Comparison of ENCODE assay signal across 8 cellular contexts in the genomic region with DNA sequence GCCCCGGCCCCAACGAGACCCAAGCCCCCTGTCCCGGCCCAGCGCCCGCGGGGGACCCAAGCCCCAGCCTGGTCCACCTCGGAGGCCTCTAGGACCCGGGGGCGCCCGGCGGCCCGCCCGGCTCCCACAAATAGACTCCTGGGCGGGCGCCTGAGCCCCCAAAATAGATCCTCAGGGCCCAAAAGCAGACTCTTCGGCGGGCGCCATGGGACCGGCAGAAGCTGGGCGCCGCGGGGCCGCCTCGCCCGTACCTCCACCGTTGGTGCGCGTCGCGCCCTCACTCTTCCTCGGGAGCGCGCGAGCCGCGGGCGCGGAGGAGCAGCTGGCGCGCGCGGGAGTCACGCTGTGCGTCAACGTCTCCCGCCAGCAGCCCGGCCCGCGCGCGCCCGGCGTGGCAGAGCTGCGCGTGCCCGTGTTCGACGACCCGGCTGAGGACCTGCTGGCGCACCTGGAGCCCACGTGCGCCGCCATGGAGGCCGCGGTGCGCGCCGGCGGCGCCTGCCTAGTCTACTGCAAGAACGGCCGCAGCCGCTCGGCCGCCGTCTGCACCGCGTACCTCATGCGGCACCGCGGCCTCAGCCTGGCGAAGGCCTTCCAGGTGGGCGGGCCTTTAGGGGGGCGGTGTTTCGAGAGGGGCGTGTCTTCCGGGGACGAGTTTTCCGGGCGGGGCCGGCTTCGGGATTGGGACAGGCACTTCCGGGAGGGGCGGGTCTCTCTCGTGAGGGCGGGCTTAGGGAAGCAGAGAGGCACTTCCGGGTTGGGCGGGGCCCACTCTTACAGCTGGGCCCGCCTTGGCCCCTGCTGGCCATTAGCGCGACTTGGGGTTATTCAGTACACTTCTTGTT. TPM values are rescaled to one million over a fixed set of nuclear protein-coding genes. Genes with fewer than 3 reads are reported as not detected.
DNase-seq lines count a peak whose midpoint lies in the region; TF ChIP-seq lines count a peak whose summit lies in the region.

No MANE protein-coding gene starts in this region.

- H3K79me1 ChIP-seq in H9 (ENCODE audit: insufficient read depth, low read depth, low read length, poor library complexity, severe bottlenecking): no peaks in the 10 kb centered on the region

- no peak overlapping the region for H3T11ph ChIP-seq in H9 (ENCODE audit: low read length)

- H3K27me3 ChIP-seq in H9 (ENCODE audit: insufficient read depth, low read length) (peaks cover 5% of the 10 kb centered on the region; the same call in 1 of the 2 replicates), MG63 (no peaks in the 10 kb centered on the region), neural progenitor cell (peaks cover 34% of the 10 kb centered on the region), stomach smooth muscle (ENCODE audit: control insufficient read depth in 1 of 2, insufficient read depth in 2 of 2, low read length in 2 of 2) (peaks cover 10 to 11% of the 10 kb centered on the region in 2 donors)

- DNase-seq in G401 (ENCODE audit: low spot score) (peak; percentile 99), H9 (peak; percentile 98), MG63 (peak; percentile 97), SHP77 (lab: John Stamatoyannopoulos, UW) (peak; percentile 93 to 95), activated gamma-delta T cell (lab: John Stamatoyannopoulos, UW) (peak; percentile 93), fibroblast of villous mesenchyme (ENCODE audit: low read depth) (peak; percentile 99), neural progenitor cell (ENCODE audit: low spot score) (peak; percentile 100)

- H3K4me1 ChIP-seq in H9 (ENCODE audit: insufficient read depth, low read length): no peaks in the 10 kb centered on the region; the same call in 1 of the 2 replicates
- H3K4me1 ChIP-seq in neural progenitor cell: peaks cover 3% of the 10 kb centered on the region
- H3K4me1 ChIP-seq in stomach smooth muscle (ENCODE audit: control insufficient read depth, insufficient read depth, low read length): peaks cover 38% of the 10 kb centered on the region

- H3K4ac ChIP-seq in H9 (ENCODE audit: low read depth, low read length): no peak overlapping the region

- H3K27me3 Mint-ChIP-seq in H9 (ENCODE audit: low read depth): peaks cover 21% of the 10 kb centered on the region
- peaks cover 4% of the 10 kb centered on the region for H3K27me3 Mint-ChIP-seq in neural progenitor cell (ENCODE audit: insufficient read depth, low read depth)

- peaks cover 31% of the 10 kb centered on the region for H3K36me3 ChIP-seq in MG63
- H3K36me3 ChIP-seq in neural progenitor cell: no peaks in the 10 kb centered on the region
- H3K36me3 ChIP-seq in stomach smooth muscle (ENCODE audit: control insufficient read depth in 2 of 2, insufficient read depth in 2 of 2, low read length in 2 of 2): no peaks in the 10 kb centered on the region

- H3K4me3 ChIP-seq in MG63 (peak overlapping the region; percentile 100), fibroblast of villous mesenchyme (ENCODE audit: low read depth, low read length) (peak overlapping the region; percentile 76), neural progenitor cell (peak overlapping the region; percentile 71), stomach smooth muscle (ENCODE audit: low read length in 2 of 2) (peak overlapping the region; percentile 52 to 77)

- H3K4me2 ChIP-seq in H9 (ENCODE audit: insufficient read depth, insufficient read length, low read length) (peak overlapping the region; percentile 61), neural progenitor cell (peak overlapping the region; percentile 87)

- WGBS in H9 (ENCODE audit: extremely low coverage, insufficient read length, low lambda C conversion rate): no CpG with 5 or more reads among the region's 101 CpGs

- H2AFZ ChIP-seq in H9 (ENCODE audit: low read length) (no peak overlapping the region), neural progenitor cell (replicated peaks) (peak overlapping the region; percentile 70)

- H2BK12ac ChIP-seq in H9 (ENCODE audit: insufficient read length, low read depth, low read length): no peak overlapping the region

- H3K27ac Mint-ChIP-seq in H9: no peak overlapping the region
- peak overlapping the region; percentile 48 for H3K27ac Mint-ChIP-seq in neural progenitor cell

- no peak overlapping the region for H2AK5ac ChIP-seq in H9 (ENCODE audit: insufficient read length, low read length)

- H3K36me3 Mint-ChIP-seq in H9 (ENCODE audit: insufficient read depth in 1 of 3, low read depth in 3 of 3): peaks cover 0 to 13% (median 0%) of the 10 kb centered on the region in 3 experiments; a peak in 2 of 7 replicates
- no peaks in the 10 kb centered on the region for H3K36me3 Mint-ChIP-seq in neural progenitor cell

- H3K4me1 Mint-ChIP-seq in H9 (peaks cover 28 to 34% of the 10 kb centered on the region in 2 experiments), neural progenitor cell (peaks cover 33% of the 10 kb centered on the region)

- no peak overlapping the region for H2BK120ac ChIP-seq in H9 (ENCODE audit: low read depth, low read length, poor library complexity, severe bottlenecking)

- H4K20me1 ChIP-seq in H9 (ENCODE audit: control insufficient read depth, insufficient read depth, insufficient read length) (no peaks in the 10 kb centered on the region), neural progenitor cell (ENCODE audit: low read depth) (peaks cover 30% of the 10 kb centered on the region)

- no peak overlapping the region for H2BK20ac ChIP-seq in H9 (ENCODE audit: low read depth, low read length, poor library complexity, severe bottlenecking)

- peak overlapping the region; percentile 72 to 81 for H3K4me3 Mint-ChIP-seq in H9
- H3K4me3 Mint-ChIP-seq in neural progenitor cell: peak overlapping the region; percentile 90

- H3K79me2 ChIP-seq in H9 (ENCODE audit: insufficient read depth, low read length) (no peaks in the 10 kb centered on the region), neural progenitor cell (ENCODE audit: low read depth) (peaks cover 11% of the 10 kb centered on the region)

- no peaks in the 10 kb centered on the region; a peak in 1 of 5 replicates for H3K9me3 Mint-ChIP-seq in H9
- no peaks in the 10 kb centered on the region for H3K9me3 Mint-ChIP-seq in neural progenitor cell

- peak; percentile 33; the same call in 2 of the 3 replicates for TF ChIP-seq CTCF in H9 (conservative IDR thresholded peaks at IDR 0.05)
- TF ChIP-seq CTCF in fibroblast of villous mesenchyme (IDR thresholded peaks at IDR 0.05; ENCODE audit: insufficient read depth, low read depth, low read length): peak; percentile 27
- peak; percentile 37 for TF ChIP-seq CTCF in neural progenitor cell (IDR thresholded peaks at IDR 0.05)

- H3K23ac ChIP-seq in H9 (ENCODE audit: insufficient read length, low read depth, low read length): no peak overlapping the region

- H3K9me3 ChIP-seq in H9 (ENCODE audit: control insufficient read depth, low read depth, low read length) (no peaks in the 10 kb centered on the region), MG63 (no peaks in the 10 kb centered on the region; the same call in 1 of the 2 replicates), neural progenitor cell (ENCODE audit: low read depth) (no peaks in the 10 kb centered on the region), stomach smooth muscle (ENCODE audit: control insufficient read depth in 2 of 2, low read length in 2 of 2) (no peaks in the 10 kb centered on the region)

- peaks cover 20% of the 10 kb centered on the region for H3F3A ChIP-seq in neural progenitor cell (ENCODE audit: low read depth)

- no peak overlapping the region for H3K27ac ChIP-seq in H9 (ENCODE audit: insufficient read length, low read depth, low read length)
- no peak overlapping the region for H3K27ac ChIP-seq in neural progenitor cell
- H3K27ac ChIP-seq in stomach smooth muscle (ENCODE audit: low read length): peak overlapping the region; percentile 92

- in situ Hi-C loops in G401 (cut with HindIII; ENCODE audit: low sequenced_read_pairs): no loop called here

- H3K56ac ChIP-seq in H9 (ENCODE audit: insufficient read length, low read depth, low read length): no peak overlapping the region

- H2BK15ac ChIP-seq in H9 (ENCODE audit: low read depth, low read length): no peak overlapping the region

- no peak overlapping the region for H2BK5ac ChIP-seq in H9 (ENCODE audit: insufficient read length, low read length)

- no peak overlapping the region for H4K5ac ChIP-seq in H9 (ENCODE audit: insufficient read length, low read depth, low read length)

- peaks cover 3% of the 10 kb centered on the region for H3K23me2 ChIP-seq in H9 (ENCODE audit: insufficient read length, low read depth, low read length, poor library complexity, severe bottlenecking)

- H3K9ac ChIP-seq in H9 (ENCODE audit: extremely low read depth, insufficient read length, low read length) (no peak overlapping the region), neural progenitor cell (peak overlapping the region; percentile 57), stomach smooth muscle (ENCODE audit: low read length in 2 of 2) (peak overlapping the region; percentile 73 to 77)

- H3K14ac ChIP-seq in H9 (ENCODE audit: insufficient read depth, low read length): peak overlapping the region; percentile 74

- no peak overlapping the region for H4K8ac ChIP-seq in H9 (replicated peaks; ENCODE audit: insufficient read length, low read depth, low read length)

- peak overlapping the region; percentile 2 for H3K18ac ChIP-seq in H9 (ENCODE audit: insufficient read length, low read depth, low read length)

- H4K91ac ChIP-seq in H9 (ENCODE audit: insufficient read length, low read depth, low read length): no peak overlapping the region

RNA-seq across cellular contexts. Expression of a gene that starts 0.5 kb away (rescaled TPM):
- 4.9 and 5.3 TPM in 2 replicates for total RNA-seq in G401 (2014; rRNA removed; shearing (Covaris generic))
- total RNA-seq in H9 (2021) (1.6 and 2.9 TPM in 2 replicates), fibroblast of villous mesenchyme (3.5 and 4.5 TPM in 2 replicates), neural progenitor cell (ENCODE audit: low replicate concordance) (5.1 and 8.9 TPM in 2 replicates)
- 6.3 and 7.3 TPM in 2 replicates for total RNA-seq in MG63 (2014; rRNA removed; shearing (Covaris generic); ENCODE audit: low replicate concordance)

RNA-seq across cellular contexts. Expression of a gene that starts 2.9 kb away (rescaled TPM):
- 8.6 and 14.7 TPM in 2 replicates for total RNA-seq in G401 (2014; rRNA removed; shearing (Covaris generic))
- total RNA-seq in H9 (2021) (8.6 and 13.7 TPM in 2 replicates), fibroblast of villous mesenchyme (5.2 and 5.8 TPM in 2 replicates), neural progenitor cell (ENCODE audit: low replicate concordance) (4.2 and 6.9 TPM in 2 replicates)
- total RNA-seq in MG63 (2014; rRNA removed; shearing (Covaris generic); ENCODE audit: low replicate concordance): 10.2 and 23.8 TPM in 2 replicates

RNA-seq across cellular contexts. Expression of a gene that starts 7.6 kb away (rescaled TPM):
- 3.3 and 5.6 TPM in 2 replicates for total RNA-seq in G401 (2014; rRNA removed; shearing (Covaris generic))
- 22.5 and 24.7 TPM in 2 replicates for total RNA-seq in H9 (2021)
- 13.6 and 13.9 TPM in 2 replicates for total RNA-seq in MG63 (2014; rRNA removed; shearing (Covaris generic); ENCODE audit: low replicate concordance)
- 9.5 and 15.5 TPM in 2 replicates for total RNA-seq in fibroblast of villous mesenchyme
- total RNA-seq in neural progenitor cell (ENCODE audit: low replicate concordance): 2.7 and 7.5 TPM in 2 replicates

RNA-seq across cellular contexts. Expression of a gene that starts 25.8 kb away (rescaled TPM):
- 37.6 and 43.0 TPM in 2 replicates for total RNA-seq in G401 (2014; rRNA removed; shearing (Covaris generic))
- 45.0 and 47.4 TPM in 2 replicates for total RNA-seq in H9 (2021)
- total RNA-seq in MG63 (2014; rRNA removed; shearing (Covaris generic); ENCODE audit: low replicate concordance): 12.5 and 18.4 TPM in 2 replicates
- 20.3 and 22.5 TPM in 2 replicates for total RNA-seq in fibroblast of villous mesenchyme
- total RNA-seq in neural progenitor cell (ENCODE audit: low replicate concordance): 16.1 and 62.9 TPM in 2 replicates
